16 cellular contexts compared by ENCODE assay signal in the genomic region with DNA sequence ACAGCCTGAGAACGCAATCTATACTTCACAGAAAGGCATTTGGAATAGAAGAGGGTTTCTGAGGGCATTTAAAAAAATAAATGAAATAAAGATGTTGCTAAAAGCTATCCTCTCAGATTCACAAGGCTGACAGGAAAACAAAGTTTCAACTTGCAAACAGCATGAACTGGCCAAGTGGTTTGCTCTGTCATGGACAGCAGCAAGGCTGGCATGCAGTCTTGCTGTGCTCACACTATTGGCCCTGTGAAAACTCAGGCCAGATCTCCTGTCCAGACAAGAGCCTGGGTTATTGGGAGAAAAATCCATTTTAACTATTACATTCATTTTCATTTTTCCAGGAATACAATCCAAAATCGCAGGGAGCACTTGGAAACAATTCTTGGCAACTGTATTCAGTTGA.
DNase-seq lines count a peak whose midpoint lies in the region; ATAC-seq, FAIRE-seq and TF ChIP-seq lines count a peak whose summit lies in the region.
"Had no signal": no experiment of that assay in that cellular context is flagged by ENCODE, and none has a peak within 500 bp of the region (broad histone marks: within the 10 kb centered on the region; RNA-seq: fewer than 3 reads in every experiment).

No MANE protein-coding gene starts in this region.

- no peaks in the 10 kb centered on the region for H3K79me2 ChIP-seq in HepG2 (ENCODE audit: insufficient read depth, low read length)

- no peaks in the 10 kb centered on the region for H4K20me1 ChIP-seq in HepG2 (ENCODE audit: insufficient read depth, low read length)

- CTCF ChIA-PET in HepG2 (lab: Yijun Ruan, JAX; ENCODE audit: low intra/inter-chr PET ratio, low total read pairs) = no interaction called here

- H3K9ac ChIP-seq in HepG2 (ENCODE audit: insufficient read depth, low read depth, low read length) (no peak overlapping the region), adipocyte (ENCODE audit: low read length) (no peak overlapping the region)

- TF ChIP-seq POLR2A in right lobe of liver (IDR thresholded peaks at IDR 0.05) (no peak), HepG2 (IDR thresholded peaks at IDR 0.05; ENCODE audit: insufficient read depth in 1 of 2, low read depth in 2 of 2, low read length in 2 of 2) (no peak)

- H2AFZ ChIP-seq in HepG2 (ENCODE audit: low read length) = no peak overlapping the region

- intact Hi-C loops in right lobe of liver (cut with DNase I) = no loop called here
- intact Hi-C loops in HepG2 (cut with micrococcal nuclease; ENCODE audit: unreplicated experiment) = no loop called here

- H3K36me3 ChIP-seq in right lobe of liver = no peaks in the 10 kb centered on the region
- H3K36me3 ChIP-seq in HepG2 (replicated peaks in 1 of 2; ENCODE audit: control insufficient read depth in 1 of 2, insufficient read depth in 2 of 2, low read length in 2 of 2) = no peaks in the 10 kb centered on the region
- H3K36me3 ChIP-seq in adipocyte (ENCODE audit: control insufficient read depth, insufficient read depth, low read length, severe bottlenecking) = no peaks in the 10 kb centered on the region

- H3K27me3 ChIP-seq in right lobe of liver = no peaks in the 10 kb centered on the region
- peaks cover 0 to 1% of the 10 kb centered on the region in 2 experiments; a peak in 1 of 5 replicates for H3K27me3 ChIP-seq in HepG2 (ENCODE audit: control insufficient read depth in 1 of 2, insufficient read depth in 2 of 2, low read length in 2 of 2)
- H3K27me3 ChIP-seq in adipocyte (replicated peaks; ENCODE audit: control insufficient read depth, insufficient read depth, low read length) = no peaks in the 10 kb centered on the region

- H3K4me1 ChIP-seq in right lobe of liver = peaks cover 0 to 17% (median 0%) of the 10 kb centered on the region in 4 donors
- peaks cover 12% of the 10 kb centered on the region for H3K4me1 ChIP-seq in HepG2 (ENCODE audit: insufficient read depth, low read length)
- peaks cover 2% of the 10 kb centered on the region for H3K4me1 ChIP-seq in adipocyte (ENCODE audit: control insufficient read depth, insufficient read depth, low read length)

- TF ChIP-seq CTCF in right lobe of liver (IDR thresholded peaks at IDR 0.05) = no peak
- TF ChIP-seq CTCF in HepG2 (CRISPR knock-in tag; IDR thresholded peaks at IDR 0.05) = no peak

- WGBS in right lobe of liver (ENCODE audit: insufficient coverage, low coverage, low lambda C conversion rate, missing lambda C conversion rate) = 76% methylated on average over 2 of the region's 2 CpGs
- 5% methylated on average over 2 of the region's 2 CpGs for WGBS in HepG2 (ENCODE audit: low lambda C conversion rate)

- POLR2A ChIA-PET in HepG2 (lab: Yijun Ruan, JAX) = no interaction called here

- H3K4me2 ChIP-seq in HepG2 (ENCODE audit: low read depth, low read length) = no peak overlapping the region
- H3K4me2 ChIP-seq: A549 had no signal

- TF ChIP-seq RAD21 in HepG2 (CRISPR knock-in tag; IDR thresholded peaks at IDR 0.05) = no peak

- in situ Hi-C loops in HepG2 (cut with HindIII; ENCODE audit: extremely low pct_ligation_motif_present, low pct_unique_long_range_greater_than_20kb) = no loop called here

- DNase-seq in right lobe of liver (peak in 1 of 3 donors; percentile 45), HepG2 (ENCODE audit: low spot score) (no peak), EH (ENCODE audit: low read depth) (peak; percentile 2), adipocyte (ENCODE audit: low read depth) (peak; percentile 42), smooth muscle cell of the brain vasculature (ENCODE audit: low read depth, low spot score) (peak; percentile 9), urothelium cell line (ENCODE audit: low spot score) (no peak), NCI-H82 treated with DMSO at 0.1 percent for 48 hours (lab: John Stamatoyannopoulos, UW; ENCODE audit: unreplicated experiment) (no peak)
- DNase-seq: Caco-2; CD8-positive, alpha-beta memory T cell; GOT3; H9 had no signal

- ATAC-seq in right lobe of liver = peak in 3 of 4 donors; percentile 46 to 80 (median 48)
- ATAC-seq in HepG2 = no peak
- ATAC-seq in GM19035 (IDR thresholded peaks at IDR 0.05; ENCODE audit: unreplicated experiment) = no peak
- ATAC-seq: A549, GM12878 had no signal

- H3K27ac ChIP-seq in right lobe of liver (no peak overlapping the region), HepG2 (ENCODE audit: extremely low read length, insufficient read depth, low read length) (no peak overlapping the region)
- H3K27ac ChIP-seq: A549 had no signal

- H3K4me3 ChIP-seq in right lobe of liver (no peak overlapping the region), HepG2 (replicated peaks in 1 of 3; ENCODE audit: insufficient read depth in 1 of 3, low read depth in 2 of 3, low read length in 3 of 3) (no peak overlapping the region), adipocyte (ENCODE audit: low read length) (no peak overlapping the region)
- H3K4me3 ChIP-seq: A549, GM12878 had no signal

- BruUV-seq in HepG2 (replicated peaks; lab: Mats Ljungman, UMichigan) = no TSS peak

- FAIRE-seq in HepG2 (lab: Jason Lieb, UNC) (no peak), urothelium cell line (lab: Jason Lieb, UNC) (no peak)
- FAIRE-seq: A549, GM12878, GM18507, HTR-8/SVneo had no signal

- TF ChIP-seq EP300 in HepG2 (IDR thresholded peaks at IDR 0.05; ENCODE audit: low read depth in 2 of 2, low read length in 2 of 2) (no peak), HepG2 (CRISPR knock-in tag; IDR thresholded peaks at IDR 0.05; ENCODE audit: borderline replicate concordance) (no peak)

- H3K9me3 ChIP-seq in right lobe of liver (no peaks in the 10 kb centered on the region), HepG2 (ENCODE audit: low read length) (no peaks in the 10 kb centered on the region), adipocyte (ENCODE audit: control insufficient read depth, low read length) (no peaks in the 10 kb centered on the region)
- H3K9me3 ChIP-seq: A549, Caco-2 had no signal

TF ChIP-seq in HepG2, 621 proteins besides CTCF, POLR2A, EP300 and RAD21:
- TF ChIP-seq ZBTB1 (CRISPR knock-in tag; IDR thresholded peaks at IDR 0.05; ENCODE audit: borderline replicate concordance) (no peak), RBM39 (IDR thresholded peaks at IDR 0.05; ENCODE audit: low read depth, low read length, poor library complexity, severe bottlenecking) (no peak), FOXM1 (CRISPR knock-in tag; IDR thresholded peaks at IDR 0.05) (no peak), EEA1 (CRISPR knock-in tag; IDR thresholded peaks at IDR 0.05; ENCODE audit: borderline replicate concordance) (no peak), FOSL1 (CRISPR knock-in tag; IDR thresholded peaks at IDR 0.05; ENCODE audit: borderline replicate concordance) (no peak)
- TF ChIP-seq, protein P1, sequence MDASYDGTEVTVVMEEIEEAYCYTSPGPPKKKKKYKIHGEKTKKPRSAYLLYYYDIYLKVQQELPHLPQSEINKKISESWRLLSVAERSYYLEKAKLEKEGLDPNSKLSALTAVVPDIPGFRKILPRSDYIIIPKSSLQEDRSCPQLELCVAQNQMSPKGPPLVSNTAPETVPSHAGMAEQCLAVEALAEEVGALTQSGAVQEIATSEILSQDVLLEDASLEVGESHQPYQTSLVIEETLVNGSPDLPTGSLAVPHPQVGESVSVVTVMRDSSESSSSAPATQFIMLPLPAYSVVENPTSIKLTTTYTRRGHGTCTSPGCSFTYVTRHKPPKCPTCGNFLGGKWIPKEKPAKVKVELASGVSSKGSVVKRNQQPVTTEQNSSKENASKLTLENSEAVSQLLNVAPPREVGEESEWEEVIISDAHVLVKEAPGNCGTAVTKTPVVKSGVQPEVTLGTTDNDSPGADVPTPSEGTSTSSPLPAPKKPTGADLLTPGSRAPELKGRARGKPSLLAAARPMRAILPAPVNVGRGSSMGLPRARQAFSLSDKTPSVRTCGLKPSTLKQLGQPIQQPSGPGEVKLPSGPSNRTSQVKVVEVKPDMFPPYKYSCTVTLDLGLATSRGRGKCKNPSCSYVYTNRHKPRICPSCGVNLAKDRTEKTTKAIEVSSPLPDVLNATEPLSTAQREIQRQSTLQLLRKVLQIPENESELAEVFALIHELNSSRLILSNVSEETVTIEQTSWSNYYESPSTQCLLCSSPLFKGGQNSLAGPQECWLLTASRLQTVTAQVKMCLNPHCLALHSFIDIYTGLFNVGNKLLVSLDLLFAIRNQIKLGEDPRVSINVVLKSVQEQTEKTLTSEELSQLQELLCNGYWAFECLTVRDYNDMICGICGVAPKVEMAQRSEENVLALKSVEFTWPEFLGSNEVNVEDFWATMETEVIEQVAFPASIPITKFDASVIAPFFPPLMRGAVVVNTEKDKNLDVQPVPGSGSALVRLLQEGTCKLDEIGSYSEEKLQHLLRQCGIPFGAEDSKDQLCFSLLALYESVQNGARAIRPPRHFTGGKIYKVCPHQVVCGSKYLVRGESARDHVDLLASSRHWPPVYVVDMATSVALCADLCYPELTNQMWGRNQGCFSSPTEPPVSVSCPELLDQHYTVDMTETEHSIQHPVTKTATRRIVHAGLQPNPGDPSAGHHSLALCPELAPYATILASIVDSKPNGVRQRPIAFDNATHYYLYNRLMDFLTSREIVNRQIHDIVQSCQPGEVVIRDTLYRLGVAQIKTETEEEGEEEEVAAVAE (CRISPR knock-in tag; IDR thresholded peaks at IDR 0.05; ENCODE audit: borderline replicate concordance) = no peak
- TF ChIP-seq, protein P2, sequence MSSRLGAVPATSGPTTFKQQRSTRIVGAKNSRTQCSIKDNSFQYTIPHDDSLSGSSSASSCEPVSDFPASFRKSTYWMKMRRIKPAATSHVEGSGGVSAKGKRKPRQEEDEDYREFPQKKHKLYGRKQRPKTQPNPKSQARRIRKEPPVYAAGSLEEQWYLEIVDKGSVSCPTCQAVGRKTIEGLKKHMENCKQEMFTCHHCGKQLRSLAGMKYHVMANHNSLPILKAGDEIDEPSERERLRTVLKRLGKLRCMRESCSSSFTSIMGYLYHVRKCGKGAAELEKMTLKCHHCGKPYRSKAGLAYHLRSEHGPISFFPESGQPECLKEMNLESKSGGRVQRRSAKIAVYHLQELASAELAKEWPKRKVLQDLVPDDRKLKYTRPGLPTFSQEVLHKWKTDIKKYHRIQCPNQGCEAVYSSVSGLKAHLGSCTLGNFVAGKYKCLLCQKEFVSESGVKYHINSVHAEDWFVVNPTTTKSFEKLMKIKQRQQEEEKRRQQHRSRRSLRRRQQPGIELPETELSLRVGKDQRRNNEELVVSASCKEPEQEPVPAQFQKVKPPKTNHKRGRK (CRISPR knock-in tag; IDR thresholded peaks at IDR 0.05) = no peak

Comparison
In these comparisons a context has a peak if more than half of its experiments do, and no peak if none do; other contexts are left out.
1. ATAC-seq: peak in right lobe of liver (3 of 4); none in HepG2 (single experiment) and GM19035 (single experiment).
2. DNase-seq: peak in EH (single experiment), adipocyte (single experiment) and smooth muscle cell of the brain vasculature (single experiment); none in HepG2 (single experiment), urothelium cell line (single experiment) and NCI-H82 treated with DMSO at 0.1 percent for 48 hours (single experiment).